Comparison of ENCODE assay signal across 8 cellular contexts in the genomic region with DNA sequence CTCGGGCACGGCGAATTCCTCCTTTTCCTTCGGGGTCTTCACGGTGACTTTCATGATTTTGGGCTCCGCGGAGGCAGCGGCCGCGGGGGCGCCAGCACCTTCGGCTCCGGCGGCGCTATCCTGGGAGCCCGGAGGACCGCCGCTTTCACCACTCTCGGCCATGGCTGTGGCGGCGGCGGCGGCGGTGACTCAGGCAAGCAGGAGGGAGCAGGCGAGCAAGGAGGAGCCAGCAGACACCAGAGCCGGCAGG. TPM values are rescaled to one million over a fixed set of nuclear protein-coding genes. Genes with fewer than 3 reads are reported as not detected.
DNase-seq lines count a peak whose midpoint lies in the region; ATAC-seq and TF ChIP-seq lines count a peak whose summit lies in the region.

No MANE protein-coding gene starts in this region.

- no peak overlapping the region for H3K4me2 ChIP-seq in mesendoderm (ENCODE audit: low read length)

- peak; percentile 52 for ATAC-seq in GM18907 (IDR thresholded peaks at IDR 0.05; ENCODE audit: unreplicated experiment)
- peak; percentile 34 for ATAC-seq in HG03108 (IDR thresholded peaks at IDR 0.05; ENCODE audit: unreplicated experiment)

- TF ChIP-seq CTCF in AG09309 (IDR thresholded peaks at IDR 0.05; ENCODE audit: control insufficient read depth, insufficient read depth, low read depth, low read length, missing control alignments), result no peak
- no peak for TF ChIP-seq CTCF in choroid plexus epithelial cell (conservative IDR thresholded peaks at IDR 0.05; ENCODE audit: low read depth, low read length)
- no peak for TF ChIP-seq CTCF in GM13976 (IDR thresholded peaks at IDR 0.05; ENCODE audit: borderline replicate concordance, control extremely low read depth, extremely low read depth, insufficient read depth, missing control alignments)

- H2AK5ac ChIP-seq in mesendoderm (ENCODE audit: low read length), result no peak overlapping the region

- peaks cover 35% of the 10 kb centered on the region for H3K36me3 ChIP-seq in SK-N-MC (ENCODE audit: insufficient read depth, low read length)
- H3K36me3 ChIP-seq in mesendoderm (ENCODE audit: control insufficient read depth, insufficient read depth, low read length), result no peaks in the 10 kb centered on the region
- H3K36me3 ChIP-seq in subcutaneous abdominal adipose tissue (ENCODE audit: control insufficient read depth in 5 of 5, insufficient read depth in 5 of 5, low read length in 5 of 5), result no peaks in the 10 kb centered on the region

- H3K18ac ChIP-seq in mesendoderm (ENCODE audit: low read length), result peak overlapping the region; percentile 77

- H3K56ac ChIP-seq in mesendoderm (ENCODE audit: low read length), result peak overlapping the region; percentile 100

- H3K9ac ChIP-seq in SK-N-MC (ENCODE audit: insufficient read length) (peak overlapping the region; percentile 99), mesendoderm (ENCODE audit: low read length) (peak overlapping the region; percentile 99), subcutaneous abdominal adipose tissue (ENCODE audit: low read length in 5 of 5) (peak overlapping the region; percentile 63 to 100 (median 98))

- peak overlapping the region; percentile 90 for H3K4ac ChIP-seq in mesendoderm (ENCODE audit: low read depth, low read length)

- no peak overlapping the region for H2BK15ac ChIP-seq in mesendoderm (replicated peaks; ENCODE audit: low read depth)

- no peaks in the 10 kb centered on the region for H3K27me3 ChIP-seq in mesendoderm (ENCODE audit: insufficient read depth, low read length, poor library complexity)
- H3K27me3 ChIP-seq in subcutaneous abdominal adipose tissue (ENCODE audit: control insufficient read depth in 5 of 5, insufficient read depth in 4 of 5, low read length in 5 of 5), result no peaks in the 10 kb centered on the region

- no CpG with 5 or more reads among the region's 26 CpGs for whole genome bisulfite sequencing in mesendoderm (ENCODE audit: extremely low coverage, insufficient coverage, low lambda C conversion rate)

- H4K8ac ChIP-seq in mesendoderm (ENCODE audit: low read depth, low read length), result no peak overlapping the region

- DNase-seq in AG09309 (ENCODE audit: low read depth) (peak; percentile 24), SK-N-MC (ENCODE audit: low read depth, low spot score) (no peak), choroid plexus epithelial cell (ENCODE audit: low read depth) (no peak), mesendoderm (no peak), GM13976 (ENCODE audit: low spot score) (no peak)

- H3K4me1 ChIP-seq in mesendoderm (ENCODE audit: control insufficient read depth, low read depth, low read length) (no peaks in the 10 kb centered on the region), subcutaneous abdominal adipose tissue (ENCODE audit: control insufficient read depth in 5 of 5, insufficient read depth in 5 of 5, low read length in 5 of 5) (peaks cover 3 to 36% (median 28%) of the 10 kb centered on the region in 5 donors)

- peaks cover 49% of the 10 kb centered on the region for H3K79me2 ChIP-seq in mesendoderm (ENCODE audit: control insufficient read depth, insufficient read depth, low read length)

- H3K79me1 ChIP-seq in mesendoderm (ENCODE audit: low read length), result no peaks in the 10 kb centered on the region

- in situ Hi-C loops in GM13976 (cut with MboI; ENCODE audit: low sequenced_read_pairs, unreplicated experiment), result no loop called here

- peak overlapping the region; percentile 46 for H2BK120ac ChIP-seq in mesendoderm (ENCODE audit: low read depth, low read length)

- peaks cover 5% of the 10 kb centered on the region; the same call in 1 of the 2 replicates for H3K9me3 ChIP-seq in SK-N-MC (ENCODE audit: low read depth, low read length)
- no peaks in the 10 kb centered on the region for H3K9me3 ChIP-seq in subcutaneous abdominal adipose tissue (ENCODE audit: control insufficient read depth in 5 of 5, low read length in 5 of 5)

- H3K23ac ChIP-seq in mesendoderm (ENCODE audit: low read length), result peak overlapping the region; percentile 80

- peak overlapping the region; percentile 91 for H2BK5ac ChIP-seq in mesendoderm (ENCODE audit: low read length)

- H3K27ac ChIP-seq in SK-N-MC (peak overlapping the region; percentile 99), mesendoderm (ENCODE audit: low read depth, low read length) (peak overlapping the region; percentile 97), subcutaneous abdominal adipose tissue (ENCODE audit: low read depth, low read length) (peak overlapping the region; percentile 100)

- H3K4me3 ChIP-seq in AG09309 (ENCODE audit: control insufficient read depth, low read depth, low read length) (peak overlapping the region; percentile 62), SK-N-MC (peak overlapping the region; percentile 97), choroid plexus epithelial cell (ENCODE audit: low read depth, low read length) (peak overlapping the region; percentile 96), mesendoderm (ENCODE audit: low read length) (peak overlapping the region; percentile 95), subcutaneous abdominal adipose tissue (ENCODE audit: low read depth in 1 of 5, low read length in 5 of 5) (peak overlapping the region; percentile 76 to 94 (median 92))

- H4K5ac ChIP-seq in mesendoderm (ENCODE audit: low read length), result no peak overlapping the region

RNA-seq across cellular contexts. Expression of gene UBQLN1, which starts 0.3 kb away (rescaled TPM):
- 92.4 TPM for polyA plus RNA-seq in mesendoderm (2013, experiment 1 of 2)
- polyA plus RNA-seq in mesendoderm (2013, experiment 2 of 2), result 94.3 TPM
